In genomic region chr12:47020211-47020821, GRCh38 we compare ENCODE assay signal across 10 cellular contexts. TPM values are rescaled to one million over a fixed set of nuclear protein-coding genes. Genes with fewer than 3 reads are reported as not detected.
"Had no signal": no experiment of that assay in that cellular context is flagged by ENCODE, and none has a peak within 500 bp of the region (broad histone marks: within the 10 kb centered on the region; RNA-seq: fewer than 3 reads in every experiment).

No MANE protein-coding gene starts in this region.

- H3K9me3 ChIP-seq: ovary had no signal

- H3K9me3 Mint-ChIP-seq: activated naive CD4-positive, alpha-beta T cell treated with anti-CD3 and anti-CD28 coated beads, Interleukin-2, amount 50 U/mL, for 72 hours; endodermal cell had no signal

- H3K36me3 Mint-ChIP-seq: activated naive CD4-positive, alpha-beta T cell treated with anti-CD3 and anti-CD28 coated beads, Interleukin-2, amount 50 U/mL, for 72 hours had no signal

- H3K27me3 ChIP-seq: ovary had no signal

- H3K27ac ChIP-seq: ovary had no signal

- H3K4me3 Mint-ChIP-seq: endodermal cell had no signal

- DNase-seq: activated CD4-positive, alpha-beta T cell treated with anti-CD3 and anti-CD28 coated beads, Interleukin-2, amount 50 U/mL, for 4 hours; activated effector memory CD4-positive, alpha-beta T cell treated with Interleukin-2 at 50 U/mL for 16 hours; activated T-cell treated with anti-CD3 and anti-CD28 coated beads, Interleukin-2, amount 50 U/mL, for 1 hour; endodermal cell; head of caudate nucleus; left ventricle myocardium superior; ovary had no signal

- FAIRE-seq: small intestine had no signal

- H3K36me3 ChIP-seq: ovary had no signal

- H3K4me3 ChIP-seq: ovary had no signal

- H3K27ac Mint-ChIP-seq: activated naive CD4-positive, alpha-beta T cell treated with anti-CD3 and anti-CD28 coated beads, Interleukin-2, amount 50 U/mL, for 72 hours; endodermal cell had no signal

RNA-seq across cellular contexts. Expression of gene PCED1B, which starts 59.1 kb away (rescaled TPM):
- polyA plus RNA-seq: neural cell had no signal
